ENCODE assay signal across 19 cellular contexts in genomic region chr5:160353379-160353778, GRCh38. TPM values are rescaled to one million over a fixed set of nuclear protein-coding genes. Genes with fewer than 3 reads are reported as not detected.
A peak's percentile ranks its signal among the peaks of the same experiment; 100 is the strongest.
DNase-seq lines count a peak whose midpoint lies in the region; TF ChIP-seq lines count a peak whose summit lies in the region.
"Had no signal": no experiment of that assay in that cellular context is flagged by ENCODE, and none has a peak within 500 bp of the region (broad histone marks: within the 10 kb centered on the region; RNA-seq: fewer than 3 reads in every experiment).

No MANE protein-coding gene starts in this region.

- peak overlapping the region; percentile 70 to 79 for H3K27ac ChIP-seq in ascending aorta
- H3K27ac ChIP-seq: BLaER1, suprapubic skin had no signal

- H3K27me3 ChIP-seq in ascending aorta = no peaks in the 10 kb centered on the region
- H3K27me3 ChIP-seq: BLaER1, suprapubic skin had no signal

- peaks cover 11 to 17% of the 10 kb centered on the region in 2 donors for H3K4me1 ChIP-seq in ascending aorta
- H3K4me1 ChIP-seq: BLaER1 had no signal

- no peaks in the 10 kb centered on the region for H3K9me3 ChIP-seq in ascending aorta
- H3K9me3 ChIP-seq: BLaER1, suprapubic skin had no signal

- peaks cover 2 to 6% of the 10 kb centered on the region in 2 donors for H3K36me3 ChIP-seq in ascending aorta
- H3K36me3 ChIP-seq: BLaER1, suprapubic skin had no signal

- intact Hi-C loops in ascending aorta (cut with DNase I) = no loop called here

- H3K4me3 ChIP-seq in ascending aorta (peak overlapping the region in 1 of 2 donors; percentile 3), fibroblast of the aortic adventitia (ENCODE audit: low read depth, low read length) (no peak overlapping the region)
- H3K4me3 ChIP-seq: BLaER1, suprapubic skin had no signal

- DNase-seq in ascending aorta (ENCODE audit: low spot score in 2 of 2) (peak; percentile 51 to 89), fibroblast of the aortic adventitia (ENCODE audit: low read depth) (peak; percentile 59), middle frontal gyrus (ENCODE audit: extremely low spot score, low spot score) (peak; percentile 15), ureter (ENCODE audit: low spot score) (peak; percentile 50), NCI-H2029 treated with DMSO at 0.1 percent for 48 hours (lab: John Stamatoyannopoulos, UW) (no peak), SK-N-DZ (ENCODE audit: low spot score) (no peak)
- DNase-seq in activated CD4-positive, CD25-positive, alpha-beta regulatory T cell treated with anti-CD3 and anti-CD28 coated beads, Interleukin-2, amount 50 U/mL, for 72 hours = no peak
- DNase-seq: activated CD4-positive, alpha-beta T cell treated with anti-CD3 and anti-CD28 coated beads for 4 hours; DMS79; effector memory CD8-positive, alpha-beta T cell; immature natural killer cell; mammary epithelial cell; NCI-H1930; stimulated activated CD4-positive, alpha-beta T cell treated with anti-CD3 and anti-CD28 coated beads, Interleukin-2, amount 100 ng/mL, for 48 hours had no signal

- TF ChIP-seq CTCF in ascending aorta (IDR thresholded peaks at IDR 0.05) (no peak), fibroblast of the aortic adventitia (IDR thresholded peaks at IDR 0.05; ENCODE audit: insufficient read depth, low read length) (no peak)

RNA-seq across cellular contexts. Expression of gene C1QTNF2, which starts 17.0 kb away (rescaled TPM):
- total RNA-seq in ascending aorta (3.7 TPM), fibroblast of the aortic adventitia (ENCODE audit: low replicate concordance) (0.57 and 2.0 TPM in 2 replicates), ureter (3.8 TPM)
- polyA plus RNA-seq in SK-N-DZ (2014; cell fraction: cytosol; rRNA removed) = 0.31 TPM in 1 of 2 replicates, not detected in the other
- polyA plus RNA-seq in SK-N-DZ (2014; cell fraction: nucleus; rRNA removed) = 0.24 TPM in 1 of 2 replicates, not detected in the other
- total RNA-seq: activated naive CD4-positive, alpha-beta T cell treated with anti-CD3 and anti-CD28 coated beads, Interleukin-2, amount 50 U/mL, for 72 hours; NCI-H460; OCI-LY7 had no signal
- polyA plus RNA-seq: immature natural killer cell had no signal

RNA-seq across cellular contexts. Expression of gene CCNJL, which starts 41.0 kb away (rescaled TPM):
- total RNA-seq in ascending aorta = not detected
- total RNA-seq in fibroblast of the aortic adventitia (ENCODE audit: low replicate concordance) = 0.27 and 0.82 TPM in 2 replicates
- 12.4 TPM for total RNA-seq in ureter
- 3.8 and 3.9 TPM in 2 replicates for polyA plus RNA-seq in SK-N-DZ (2014; cell fraction: cytosol; rRNA removed)
- polyA plus RNA-seq in SK-N-DZ (2014; cell fraction: nucleus; rRNA removed) = 1.5 and 3.0 TPM in 2 replicates
- total RNA-seq: OCI-LY7 had no signal

RNA-seq across cellular contexts. Expression of gene FAM200C, which starts 46.5 kb away (rescaled TPM):
- not detected for total RNA-seq in ascending aorta
- 5.5 and 6.7 TPM in 2 replicates for total RNA-seq in fibroblast of the aortic adventitia (ENCODE audit: low replicate concordance)
- total RNA-seq in ureter = 5.3 TPM
- 20.6 and 21.3 TPM in 2 replicates for polyA plus RNA-seq in SK-N-DZ (2014; cell fraction: cytosol; rRNA removed)
- polyA plus RNA-seq in SK-N-DZ (2014; cell fraction: nucleus; rRNA removed) = 24.8 and 24.9 TPM in 2 replicates

Comparison
In these comparisons a context has a peak if more than half of its experiments do, and no peak if none do; other contexts are left out.
1. DNase-seq: peak in ascending aorta (2 of 2), fibroblast of the aortic adventitia (single experiment), middle frontal gyrus (single experiment) and ureter (single experiment); none in NCI-H2029 treated with DMSO at 0.1 percent for 48 hours (single experiment), SK-N-DZ (single experiment) and activated CD4-positive, CD25-positive, alpha-beta regulatory T cell treated with anti-CD3 and anti-CD28 coated beads, Interleukin-2, amount 50 U/mL, for 72 hours (single experiment).